ENCODE assay signal across 26 cellular contexts in the genomic region with DNA sequence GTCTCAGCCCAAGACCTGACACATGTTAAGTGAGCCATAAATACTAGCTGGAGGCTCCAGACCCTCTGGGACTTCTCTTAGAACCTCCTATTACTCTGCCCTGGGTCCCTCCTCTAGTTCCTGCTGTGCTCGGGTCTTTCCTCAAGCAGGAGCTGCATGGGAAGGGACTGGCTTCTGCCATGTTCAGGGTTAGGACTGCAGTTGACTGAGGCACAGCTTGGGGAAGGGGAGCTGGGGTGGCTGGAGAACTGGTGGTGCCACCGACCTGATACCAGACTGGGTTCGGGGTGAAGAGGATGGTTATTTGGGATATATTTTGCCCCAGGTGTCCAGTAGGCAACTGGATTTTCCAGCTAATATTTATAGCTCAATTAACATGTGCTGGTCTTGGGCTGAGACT.
"Had no signal": no experiment of that assay in that cellular context is flagged by ENCODE, and none has a peak within 500 bp of the region (broad histone marks: within the 10 kb centered on the region; RNA-seq: fewer than 3 reads in every experiment).

No MANE protein-coding gene starts in this region.

- H3K36me3 ChIP-seq: ovary had no signal

- H3K4me3 Mint-ChIP-seq: activated CD8-positive, alpha-beta memory T cell treated with anti-CD3 and anti-CD28 coated beads, Interleukin-2, amount 10 ng/mL, durations not matched to agents 7 days and 5 days; activated CD8-positive, alpha-beta T cell treated with anti-CD3 and anti-CD28 coated beads for 36 hours; activated naive CD8-positive, alpha-beta T cell treated with anti-CD3 and anti-CD28 coated beads, Interleukin-2, amount 10 ng/mL, durations not matched to agents 7 days and 5 days; dendritic cell treated with granulocyte-macrophage colony-stimulating factor and Interleukin-4, amounts not matched to agents 40 ng/mL and 50 ng/mL, for 4 days; immature natural killer cell; natural killer cell treated with Interleukin-12 subunit alpha and Interleukin-12 subunit beta and Interleukin-15 and Interleukin-18, amount 100 ng/mL, for 72 hours; T-helper 1 cell treated with Interleukin-12 subunit alpha and Interleukin-12 subunit beta and Interleukin-4 antibody, amounts not matched to agents 30 μg/mL and 1 μg/mL, for 36 hours; WTC11 had no signal

- ATAC-seq: activated CD8-positive, alpha-beta memory T cell treated with anti-CD3 and anti-CD28 coated beads, Interleukin-2, amount 10 ng/mL, durations not matched to agents 7 days and 5 days; activated CD8-positive, alpha-beta T cell treated with anti-CD3 and anti-CD28 coated beads for 36 hours; esophagus mucosa; left ventricle myocardium superior; natural killer cell treated with Interleukin-12 subunit alpha and Interleukin-12 subunit beta and Interleukin-15 and Interleukin-18, amount 100 ng/mL, for 72 hours; psoas muscle; WTC11 had no signal

- H3K9me3 ChIP-seq: neutrophil, ovary, psoas muscle, right atrium auricular region, thyroid gland had no signal

- H3K9me3 Mint-ChIP-seq: activated CD8-positive, alpha-beta T cell treated with anti-CD3 and anti-CD28 coated beads for 36 hours; activated naive CD8-positive, alpha-beta T cell treated with anti-CD3 and anti-CD28 coated beads, Interleukin-2, amount 10 ng/mL, durations not matched to agents 7 days and 5 days; dendritic cell treated with granulocyte-macrophage colony-stimulating factor and Interleukin-4, amounts not matched to agents 40 ng/mL and 50 ng/mL, for 4 days; immature natural killer cell; natural killer cell treated with Interleukin-12 subunit alpha and Interleukin-12 subunit beta and Interleukin-15 and Interleukin-18, amount 100 ng/mL, for 72 hours; T-helper 1 cell treated with Interleukin-12 subunit alpha and Interleukin-12 subunit beta and Interleukin-4 antibody, amounts not matched to agents 30 μg/mL and 1 μg/mL, for 36 hours; WTC11 had no signal

- DNase-seq: activated CD4-positive, alpha-beta T cell treated with anti-CD3 and anti-CD28 coated beads for 4 hours; activated CD8-positive, alpha-beta memory T cell treated with anti-CD3 and anti-CD28 coated beads, Interleukin-2, amount 10 ng/mL, durations not matched to agents 7 days and 5 days; activated CD8-positive, alpha-beta T cell treated with anti-CD3 and anti-CD28 coated beads for 36 hours; activated naive CD4-positive, alpha-beta T cell treated with Interleukin-2 at 50 U/mL for 16 hours; activated naive CD8-positive, alpha-beta T cell treated with anti-CD3 and anti-CD28 coated beads, Interleukin-2, amount 10 ng/mL, durations not matched to agents 7 days and 5 days; activated T-cell treated with anti-CD3 and anti-CD28 coated beads for 4 hours; amygdala; effector CD4-positive, alpha-beta T cell; foreskin melanocyte; immature natural killer cell; kidney glomerular epithelial cell; left ventricle myocardium superior; mammary epithelial cell; psoas muscle; stimulated activated CD4-positive, alpha-beta T cell treated with anti-CD3 and anti-CD28 coated beads, Interleukin-2, amount 100 ng/mL, for 24 hours; stimulated activated naive CD4-positive, alpha-beta T cell; T1000; thyroid gland had no signal

- H3K27ac Mint-ChIP-seq: activated CD8-positive, alpha-beta memory T cell treated with anti-CD3 and anti-CD28 coated beads, Interleukin-2, amount 10 ng/mL, durations not matched to agents 7 days and 5 days; activated CD8-positive, alpha-beta T cell treated with anti-CD3 and anti-CD28 coated beads for 36 hours; activated naive CD8-positive, alpha-beta T cell treated with anti-CD3 and anti-CD28 coated beads, Interleukin-2, amount 10 ng/mL, durations not matched to agents 7 days and 5 days; dendritic cell treated with granulocyte-macrophage colony-stimulating factor and Interleukin-4, amounts not matched to agents 40 ng/mL and 50 ng/mL, for 4 days; natural killer cell treated with Interleukin-12 subunit alpha and Interleukin-12 subunit beta and Interleukin-15 and Interleukin-18, amount 100 ng/mL, for 72 hours; T-helper 1 cell treated with Interleukin-12 subunit alpha and Interleukin-12 subunit beta and Interleukin-4 antibody, amounts not matched to agents 30 μg/mL and 1 μg/mL, for 36 hours; WTC11 had no signal

- H3K4me3 ChIP-seq: ovary, psoas muscle, right atrium auricular region, thyroid gland had no signal

- H3K4me1 Mint-ChIP-seq: activated CD8-positive, alpha-beta memory T cell treated with anti-CD3 and anti-CD28 coated beads, Interleukin-2, amount 10 ng/mL, durations not matched to agents 7 days and 5 days; activated naive CD8-positive, alpha-beta T cell treated with anti-CD3 and anti-CD28 coated beads, Interleukin-2, amount 10 ng/mL, durations not matched to agents 7 days and 5 days; immature natural killer cell had no signal

- H3K4me1 ChIP-seq: psoas muscle, thyroid gland had no signal

- H3K27me3 Mint-ChIP-seq: activated CD8-positive, alpha-beta memory T cell treated with anti-CD3 and anti-CD28 coated beads, Interleukin-2, amount 10 ng/mL, durations not matched to agents 7 days and 5 days; activated CD8-positive, alpha-beta T cell treated with anti-CD3 and anti-CD28 coated beads for 36 hours; activated naive CD8-positive, alpha-beta T cell treated with anti-CD3 and anti-CD28 coated beads, Interleukin-2, amount 10 ng/mL, durations not matched to agents 7 days and 5 days; dendritic cell treated with granulocyte-macrophage colony-stimulating factor and Interleukin-4, amounts not matched to agents 40 ng/mL and 50 ng/mL, for 4 days; natural killer cell treated with Interleukin-12 subunit alpha and Interleukin-12 subunit beta and Interleukin-15 and Interleukin-18, amount 100 ng/mL, for 72 hours had no signal

- H3K27me3 ChIP-seq: neutrophil, ovary, right atrium auricular region, thyroid gland had no signal

- H3K36me3 Mint-ChIP-seq: natural killer cell treated with Interleukin-12 subunit alpha and Interleukin-12 subunit beta and Interleukin-15 and Interleukin-18, amount 100 ng/mL, for 72 hours had no signal

- H3K27ac ChIP-seq: neutrophil, ovary, psoas muscle, right atrium auricular region, thyroid gland had no signal
